ENCODE assay signal across 8 cellular contexts in the genomic region with DNA sequence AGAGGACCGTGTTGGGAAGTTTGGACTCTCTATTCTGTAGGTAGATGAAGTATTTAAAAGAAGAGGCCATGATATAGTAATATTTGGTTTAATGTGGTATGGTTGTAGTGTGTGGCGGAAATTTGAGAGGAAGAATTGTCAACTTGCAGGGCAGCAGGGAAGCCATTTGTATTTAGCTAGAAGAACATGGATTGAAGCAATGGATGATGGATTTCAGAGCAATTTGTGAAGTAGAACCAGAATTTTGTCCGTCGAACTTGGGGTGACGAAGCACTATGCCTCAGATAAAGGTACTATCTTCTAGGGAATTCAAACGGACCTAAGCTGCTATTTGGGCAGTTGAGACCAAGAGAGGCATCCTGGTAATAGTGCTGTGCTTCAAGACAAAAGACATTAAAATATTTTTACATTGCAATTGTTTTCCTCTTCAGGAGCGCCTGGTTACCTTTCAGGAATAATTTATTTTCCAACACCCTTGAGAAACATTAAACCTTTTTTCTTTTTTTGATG. TPM values are rescaled to one million over a fixed set of nuclear protein-coding genes. Genes with fewer than 3 reads are reported as not detected.
DNase-seq lines count a peak whose midpoint lies in the region; ATAC-seq, FAIRE-seq and TF ChIP-seq lines count a peak whose summit lies in the region.

No MANE protein-coding gene starts in this region.

- no peaks in the 10 kb centered on the region for H3F3A ChIP-seq in GM23248 (ENCODE audit: insufficient read depth)

- H3K9me2 ChIP-seq in GM23248 (ENCODE audit: insufficient read depth): no peaks in the 10 kb centered on the region

- H3K27me3 Mint-ChIP-seq in activated T-helper 1 cell treated with anti-CD3 and anti-CD28 coated beads, Interleukin-12 subunit alpha, Interleukin-12 subunit beta, Interleukin-2, Interleukin-4 antibody, amounts not matched to agents 30 ng/mL and 10 ng/mL and 1 ng/mL, durations not matched to agents 14 hours and 24 hours and 36 hours (ENCODE audit: insufficient read depth): peaks cover 1% of the 10 kb centered on the region

- H3K27ac Mint-ChIP-seq in activated T-helper 1 cell treated with anti-CD3 and anti-CD28 coated beads, Interleukin-12 subunit alpha, Interleukin-12 subunit beta, Interleukin-2, Interleukin-4 antibody, amounts not matched to agents 30 ng/mL and 10 ng/mL and 1 ng/mL, durations not matched to agents 14 hours and 24 hours and 36 hours: peak overlapping the region; percentile 93

- H4K5ac ChIP-seq in mesendoderm (ENCODE audit: low read length): peak overlapping the region; percentile 17

- H3K27ac ChIP-seq in 22Rv1 (peak overlapping the region; percentile 61), GM23248 (no peak overlapping the region), mesendoderm (ENCODE audit: low read depth, low read length) (no peak overlapping the region)

- peak overlapping the region; percentile 92 for H3K4me3 Mint-ChIP-seq in activated T-helper 1 cell treated with anti-CD3 and anti-CD28 coated beads, Interleukin-12 subunit alpha, Interleukin-12 subunit beta, Interleukin-2, Interleukin-4 antibody, amounts not matched to agents 30 ng/mL and 10 ng/mL and 1 ng/mL, durations not matched to agents 14 hours and 24 hours and 36 hours

- peaks cover 13% of the 10 kb centered on the region for H3K79me1 ChIP-seq in mesendoderm (ENCODE audit: low read length)

- no peak overlapping the region for H2BK5ac ChIP-seq in mesendoderm (ENCODE audit: low read length)

- H3K79me2 ChIP-seq in GM23248 (ENCODE audit: insufficient read depth): peaks cover 44% of the 10 kb centered on the region
- H3K79me2 ChIP-seq in mesendoderm (ENCODE audit: control insufficient read depth, insufficient read depth, low read length): peaks cover 11% of the 10 kb centered on the region

- H2BK120ac ChIP-seq in mesendoderm (ENCODE audit: low read depth, low read length): no peak overlapping the region

- H3K36me3 Mint-ChIP-seq in activated T-helper 1 cell treated with anti-CD3 and anti-CD28 coated beads, Interleukin-12 subunit alpha, Interleukin-12 subunit beta, Interleukin-2, Interleukin-4 antibody, amounts not matched to agents 30 ng/mL and 10 ng/mL and 1 ng/mL, durations not matched to agents 14 hours and 24 hours and 36 hours (ENCODE audit: low read depth): peaks cover 6% of the 10 kb centered on the region

- 31 to 36% methylated on average over 7 of the region's 7 CpGs for WGBS in GM23248 (ENCODE audit: low coverage in 1 of 2, low lambda C conversion rate in 2 of 2, missing lambda C conversion rate in 2 of 2), 2 experiments
- 100% methylated on average over 1 of the region's 7 CpGs for WGBS in mesendoderm (ENCODE audit: extremely low coverage, insufficient coverage, low lambda C conversion rate)

- peak overlapping the region; percentile 57 for H3K56ac ChIP-seq in mesendoderm (ENCODE audit: low read length)

- in situ Hi-C loops in GM23248 (cut with MboI): loop anchor here (25.0 kb wide), 1 partner anchor 319 kb away; no protein-coding TSS in a partner anchor

- no peak overlapping the region for H3K18ac ChIP-seq in mesendoderm (ENCODE audit: low read length)

- peak overlapping the region; percentile 46 for H3K4me3 ChIP-seq in GM23248
- H3K4me3 ChIP-seq in mesendoderm (ENCODE audit: low read length): no peak overlapping the region

- TF ChIP-seq POLR2A in H54 (IDR thresholded peaks at IDR 0.05; ENCODE audit: low read depth, low read length): no peak

- H3K4me1 ChIP-seq in GM23248 (ENCODE audit: insufficient read depth): peaks cover 18% of the 10 kb centered on the region; the same call in 1 of the 2 replicates
- peaks cover 2% of the 10 kb centered on the region for H3K4me1 ChIP-seq in mesendoderm (ENCODE audit: control insufficient read depth, low read depth, low read length)

- H2AFZ ChIP-seq in GM23248: peak overlapping the region; percentile 99

- no peak overlapping the region for H3K4ac ChIP-seq in mesendoderm (ENCODE audit: low read depth, low read length)

- no peak overlapping the region for H2AK5ac ChIP-seq in mesendoderm (ENCODE audit: low read length)

- H2BK15ac ChIP-seq in mesendoderm (replicated peaks; ENCODE audit: low read depth): no peak overlapping the region

- H3K9ac ChIP-seq in GM23248 (peak overlapping the region; percentile 14; the same call in 1 of the 2 replicates), mesendoderm (ENCODE audit: low read length) (no peak overlapping the region)

- no peak for DNase-seq in GM23248
- DNase-seq in activated T-helper 1 cell treated with anti-CD3 and anti-CD28 coated beads, Interleukin-12 subunit alpha, Interleukin-12 subunit beta, Interleukin-2, Interleukin-4 antibody, amounts not matched to agents 30 ng/mL and 10 ng/mL and 1 ng/mL, durations not matched to agents 14 hours and 24 hours and 36 hours (ENCODE audit: low spot score): no peak
- no peak for DNase-seq in mesendoderm
- DNase-seq in H54 (ENCODE audit: insufficient read length, low spot score): no peak
- no peak for DNase-seq in stimulated activated CD4-positive, alpha-beta T cell treated with anti-CD3 and anti-CD28 coated beads, Interleukin-4, amount 100 ng/mL, for 4 hours

- no peak for TF ChIP-seq CTCF in 22Rv1 (IDR thresholded peaks at IDR 0.05)

- no peak for FAIRE-seq in H54 (lab: Jason Lieb, UNC)

- intact Hi-C loops in activated T-helper 1 cell treated with anti-CD3 and anti-CD28 coated beads, Interleukin-12 subunit alpha, Interleukin-12 subunit beta, Interleukin-2, Interleukin-4 antibody, amounts not matched to agents 30 ng/mL and 10 ng/mL and 1 ng/mL, durations not matched to agents 14 hours and 24 hours and 36 hours (cut with micrococcal nuclease): loop anchor here (1.0 to 10.0 kb wide), 11 partner anchors 29 to 1391 kb away; a partner anchor contains a TSS

- no peak overlapping the region for H4K8ac ChIP-seq in mesendoderm (ENCODE audit: low read depth, low read length)

- H3K23ac ChIP-seq in mesendoderm (ENCODE audit: low read length): no peak overlapping the region

- H4K20me1 ChIP-seq in GM23248 (ENCODE audit: insufficient read depth): no peaks in the 10 kb centered on the region

- peaks cover 39% of the 10 kb centered on the region for H3K4me1 Mint-ChIP-seq in activated T-helper 1 cell treated with anti-CD3 and anti-CD28 coated beads, Interleukin-12 subunit alpha, Interleukin-12 subunit beta, Interleukin-2, Interleukin-4 antibody, amounts not matched to agents 30 ng/mL and 10 ng/mL and 1 ng/mL, durations not matched to agents 14 hours and 24 hours and 36 hours (ENCODE audit: low read depth)

- no peak for ATAC-seq in GM21723 (IDR thresholded peaks at IDR 0.05; ENCODE audit: unreplicated experiment)
- ATAC-seq in HG03025 (IDR thresholded peaks at IDR 0.05; ENCODE audit: low FRiP score, unreplicated experiment): no peak

- H3K36me3 ChIP-seq in GM23248 (ENCODE audit: low read depth) (no peaks in the 10 kb centered on the region), mesendoderm (ENCODE audit: control insufficient read depth, insufficient read depth, low read length) (no peaks in the 10 kb centered on the region)

- no peaks in the 10 kb centered on the region for H3K9me3 ChIP-seq in GM23248 (ENCODE audit: low read depth)

- peaks cover 6% of the 10 kb centered on the region for H3K9me3 Mint-ChIP-seq in activated T-helper 1 cell treated with anti-CD3 and anti-CD28 coated beads, Interleukin-12 subunit alpha, Interleukin-12 subunit beta, Interleukin-2, Interleukin-4 antibody, amounts not matched to agents 30 ng/mL and 10 ng/mL and 1 ng/mL, durations not matched to agents 14 hours and 24 hours and 36 hours

- H3K27me3 ChIP-seq in GM23248 (replicated peaks; ENCODE audit: insufficient read depth) (no peaks in the 10 kb centered on the region), mesendoderm (ENCODE audit: insufficient read depth, low read length, poor library complexity) (no peaks in the 10 kb centered on the region)

- H3K4me2 ChIP-seq in GM23248 (ENCODE audit: unreplicated experiment) (peak overlapping the region; percentile 49), mesendoderm (ENCODE audit: low read length) (peak overlapping the region; percentile 18)

RNA-seq across cellular contexts. Expression of a gene that starts 0.6 kb away (rescaled TPM):
- total RNA-seq in GM23248 (2014; rRNA removed; shearing (Covaris generic)): 42.7 and 57.4 TPM in 2 replicates
- 21.1 and 23.0 TPM in 2 replicates for polyA plus RNA-seq in GM23248 (2016; fragmentation: Nextera tagmentation; extraction: Ambion mirVana)
- total RNA-seq in activated T-helper 1 cell treated with anti-CD3 and anti-CD28 coated beads, Interleukin-12 subunit alpha, Interleukin-12 subunit beta, Interleukin-2, Interleukin-4 antibody, amounts not matched to agents 30 ng/mL and 10 ng/mL and 1 ng/mL, durations not matched to agents 14 hours and 24 hours and 36 hours: 19.4 and 20.0 TPM in 2 replicates
- 20.1 TPM for polyA plus RNA-seq in mesendoderm (2013, experiment 1 of 2)
- 20.5 TPM for polyA plus RNA-seq in mesendoderm (2013, experiment 2 of 2)

RNA-seq across cellular contexts. Expression of a gene that starts 28.7 kb away (rescaled TPM):
- 0.51 and 1.1 TPM in 2 replicates for total RNA-seq in GM23248 (2014; rRNA removed; shearing (Covaris generic))
- 1.7 and 1.9 TPM in 2 replicates for polyA plus RNA-seq in GM23248 (2016; fragmentation: Nextera tagmentation; extraction: Ambion mirVana)
- total RNA-seq in activated T-helper 1 cell treated with anti-CD3 and anti-CD28 coated beads, Interleukin-12 subunit alpha, Interleukin-12 subunit beta, Interleukin-2, Interleukin-4 antibody, amounts not matched to agents 30 ng/mL and 10 ng/mL and 1 ng/mL, durations not matched to agents 14 hours and 24 hours and 36 hours: 39.5 and 44.0 TPM in 2 replicates
- polyA plus RNA-seq in mesendoderm (2013, experiment 1 of 2): 14.8 TPM
- 14.2 TPM for polyA plus RNA-seq in mesendoderm (2013, experiment 2 of 2)

RNA-seq across cellular contexts. Expression of a gene that starts 28.9 kb away (rescaled TPM):
- 3.8 and 5.9 TPM in 2 replicates for total RNA-seq in GM23248 (2014; rRNA removed; shearing (Covaris generic))
- 22.7 and 24.1 TPM in 2 replicates for polyA plus RNA-seq in GM23248 (2016; fragmentation: Nextera tagmentation; extraction: Ambion mirVana)
- 6.6 and 6.8 TPM in 2 replicates for total RNA-seq in activated T-helper 1 cell treated with anti-CD3 and anti-CD28 coated beads, Interleukin-12 subunit alpha, Interleukin-12 subunit beta, Interleukin-2, Interleukin-4 antibody, amounts not matched to agents 30 ng/mL and 10 ng/mL and 1 ng/mL, durations not matched to agents 14 hours and 24 hours and 36 hours
- polyA plus RNA-seq in mesendoderm (2013, experiment 1 of 2): 13.1 TPM
- 13.3 TPM for polyA plus RNA-seq in mesendoderm (2013, experiment 2 of 2)

Comparison
In these comparisons a context has a peak if more than half of its experiments do, and no peak if none do; other contexts are left out.
1. RNA of a gene that starts 28.7 kb away (total RNA-seq): 39.5 to 44.0 TPM in activated T-helper 1 cell treated with anti-CD3 and anti-CD28 coated beads, Interleukin-12 subunit alpha, Interleukin-12 subunit beta, Interleukin-2, Interleukin-4 antibody, amounts not matched to agents 30 ng/mL and 10 ng/mL and 1 ng/mL, durations not matched to agents 14 hours and 24 hours and 36 hours; 0.51 to 1.1 TPM in GM23248; every median in the first group is over 10 times any median in the second.